ENCODE assay signal across 29 cellular contexts in the genomic region with DNA sequence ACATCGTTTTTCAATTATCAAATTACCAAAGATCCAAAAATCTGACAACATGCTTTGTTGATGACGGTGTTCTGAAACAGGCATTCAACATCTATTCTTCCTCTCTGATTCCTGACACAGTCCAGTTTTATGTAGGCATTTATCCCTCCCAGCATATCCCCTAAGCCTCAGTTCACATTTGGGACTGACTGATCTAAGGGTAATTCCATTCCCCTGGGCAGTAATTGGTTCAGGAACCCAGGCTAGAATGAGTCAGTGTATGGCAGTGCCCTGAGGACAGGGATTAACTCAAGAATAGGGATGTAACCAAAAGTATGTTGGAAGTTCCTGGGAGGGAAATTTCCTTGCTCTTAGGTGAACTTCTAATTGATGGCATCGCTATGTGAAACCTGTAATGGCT. TPM values are rescaled to one million over a fixed set of nuclear protein-coding genes. Genes with fewer than 3 reads are reported as not detected.
DNase-seq lines count a peak whose midpoint lies in the region; ATAC-seq, FAIRE-seq and TF ChIP-seq lines count a peak whose summit lies in the region.
"Had no signal": no experiment of that assay in that cellular context is flagged by ENCODE, and none has a peak within 500 bp of the region (broad histone marks: within the 10 kb centered on the region; RNA-seq: fewer than 3 reads in every experiment).

No MANE protein-coding gene starts in this region.

- ATAC-seq in activated CD8-positive, alpha-beta T cell treated with anti-CD3 and anti-CD28 coated beads for 36 hours = no peak
- ATAC-seq: GM23338; left colon; naive thymus-derived CD8-positive, alpha-beta T cell; Panc1 had no signal

- H3K36me3 ChIP-seq in astrocyte (ENCODE audit: insufficient read depth, low read length) = no peaks in the 10 kb centered on the region
- H3K36me3 ChIP-seq in mesendoderm (ENCODE audit: control insufficient read depth, insufficient read depth, low read length) = no peaks in the 10 kb centered on the region
- no peaks in the 10 kb centered on the region for H3K36me3 ChIP-seq in subcutaneous abdominal adipose tissue (ENCODE audit: control insufficient read depth in 5 of 5, insufficient read depth in 5 of 5, low read length in 5 of 5)
- H3K36me3 ChIP-seq: SJSA1, thyroid gland had no signal

- H4K5ac ChIP-seq in mesendoderm (ENCODE audit: low read length) = no peak overlapping the region

- H3K9me3 Mint-ChIP-seq in astrocyte (ENCODE audit: unreplicated experiment) = peaks cover 4% of the 10 kb centered on the region
- H3K9me3 Mint-ChIP-seq in T-helper 2 cell treated with Interferon-gamma antibody and Interleukin-4, amounts not matched to agents 5 μg/mL and 100 μg/mL, for 36 hours = peaks cover 11% of the 10 kb centered on the region
- H3K9me3 Mint-ChIP-seq in activated CD8-positive, alpha-beta T cell treated with anti-CD3 and anti-CD28 coated beads for 36 hours = peaks cover 3% of the 10 kb centered on the region
- H3K9me3 Mint-ChIP-seq: activated T-cell treated with anti-CD3 and anti-CD28 coated beads, Interleukin-2, amount 50 U/mL, for 24 hours; CD4-positive, alpha-beta T cell; central memory CD8-positive, alpha-beta T cell; GM23338; naive thymus-derived CD8-positive, alpha-beta T cell had no signal

- POLR2A ChIA-PET in activated CD8-positive, alpha-beta T cell treated with anti-CD3 and anti-CD28 coated beads for 36 hours (lab: Charles Lee) = interaction anchor here (1.2 to 4.2 kb wide), 3 partner anchors 8 to 10 kb away, joined by 3 to 16 read pairs (median 3); a partner anchor contains a TSS

- peaks cover 2% of the 10 kb centered on the region for H3K36me3 Mint-ChIP-seq in astrocyte (ENCODE audit: low read depth, unreplicated experiment)
- H3K36me3 Mint-ChIP-seq in T-helper 2 cell treated with Interferon-gamma antibody and Interleukin-4, amounts not matched to agents 5 μg/mL and 100 μg/mL, for 36 hours (ENCODE audit: low read depth) = peaks cover 6% of the 10 kb centered on the region
- H3K36me3 Mint-ChIP-seq in activated CD8-positive, alpha-beta T cell treated with anti-CD3 and anti-CD28 coated beads for 36 hours (ENCODE audit: low read depth) = no peaks in the 10 kb centered on the region
- H3K36me3 Mint-ChIP-seq: memory B cell; naive thymus-derived CD8-positive, alpha-beta T cell had no signal

- H3K9me3 ChIP-seq in astrocyte (ENCODE audit: insufficient read depth, low read depth, low read length) = no peaks in the 10 kb centered on the region
- no peaks in the 10 kb centered on the region for H3K9me3 ChIP-seq in subcutaneous abdominal adipose tissue (ENCODE audit: control insufficient read depth in 5 of 5, low read length in 5 of 5)
- H3K9me3 ChIP-seq: SJSA1, thyroid gland had no signal

- WGBS in mesendoderm (ENCODE audit: extremely low coverage, insufficient coverage, low lambda C conversion rate) = no CpG with 5 or more reads among the region's 3 CpGs

- TF ChIP-seq CTCF in astrocyte (IDR thresholded peaks at IDR 0.05; ENCODE audit: insufficient read depth, low read depth, low read length) = no peak
- no peak for TF ChIP-seq CTCF in activated CD8-positive, alpha-beta T cell treated with anti-CD3 and anti-CD28 coated beads for 36 hours (IDR thresholded peaks at IDR 0.05)

- H2AFZ ChIP-seq in astrocyte (ENCODE audit: low read depth, low read length) = no peak overlapping the region
- H2AFZ ChIP-seq: GM23338 had no signal

- H4K20me1 ChIP-seq in astrocyte (ENCODE audit: insufficient read depth, low read length) = no peaks in the 10 kb centered on the region

- H2AK5ac ChIP-seq in mesendoderm (ENCODE audit: low read length) = no peak overlapping the region

- H3K4me3 ChIP-seq in astrocyte (ENCODE audit: insufficient read depth, low read depth, low read length) (no peak overlapping the region), mesendoderm (ENCODE audit: low read length) (no peak overlapping the region), subcutaneous abdominal adipose tissue (ENCODE audit: low read depth in 1 of 5, low read length in 5 of 5) (no peak overlapping the region)
- H3K4me3 ChIP-seq: GM23338, SJSA1, thyroid gland had no signal

- no peak overlapping the region for H3K23ac ChIP-seq in mesendoderm (ENCODE audit: low read length)

- no peak overlapping the region for H3K4me3 Mint-ChIP-seq in astrocyte (ENCODE audit: unreplicated experiment)
- H3K4me3 Mint-ChIP-seq in T-helper 2 cell treated with Interferon-gamma antibody and Interleukin-4, amounts not matched to agents 5 μg/mL and 100 μg/mL, for 36 hours = no peak overlapping the region
- no peak overlapping the region for H3K4me3 Mint-ChIP-seq in activated CD8-positive, alpha-beta T cell treated with anti-CD3 and anti-CD28 coated beads for 36 hours
- H3K4me3 Mint-ChIP-seq: activated T-cell treated with anti-CD3 and anti-CD28 coated beads, Interleukin-2, amount 50 U/mL, for 24 hours; CD4-positive, alpha-beta T cell; central memory CD8-positive, alpha-beta T cell; GM23338; memory B cell; naive thymus-derived CD8-positive, alpha-beta T cell had no signal

- H3K27me3 ChIP-seq in astrocyte (ENCODE audit: insufficient read depth, low read length) (no peaks in the 10 kb centered on the region), mesendoderm (ENCODE audit: insufficient read depth, low read length, poor library complexity) (no peaks in the 10 kb centered on the region), subcutaneous abdominal adipose tissue (ENCODE audit: control insufficient read depth in 5 of 5, insufficient read depth in 4 of 5, low read length in 5 of 5) (no peaks in the 10 kb centered on the region)
- H3K27me3 ChIP-seq: SJSA1, thyroid gland had no signal

- DNase-seq in HCEC 1CT (peak; percentile 24), astrocyte (ENCODE audit: low read depth) (no peak), mesendoderm (peak; percentile 33), D341Med (ENCODE audit: low spot score) (no peak), GDM1 (lab: John Stamatoyannopoulos, UW) (no peak)
- no peak for DNase-seq in T-helper 2 cell treated with Interferon-gamma antibody and Interleukin-4, amounts not matched to agents 5 μg/mL and 100 μg/mL, for 36 hours (ENCODE audit: low spot score)
- DNase-seq in activated CD8-positive, alpha-beta T cell treated with anti-CD3 and anti-CD28 coated beads for 36 hours = no peak
- DNase-seq: activated CD4-positive, CD25-positive, alpha-beta regulatory T cell treated with anti-CD3 and anti-CD28 coated beads, Interleukin-2, amount 50 U/mL, for 72 hours; activated naive CD4-positive, alpha-beta T cell treated with Interleukin-2 at 50 U/mL for 16 hours; activated T-cell treated with anti-CD3 and anti-CD28 coated beads, Interleukin-2, amount 50 U/mL, for 24 hours; CD4-positive, alpha-beta T cell; left colon; naive thymus-derived CD8-positive, alpha-beta T cell; NCI-H1092; NCI-H187; NCI-H524 treated with DMSO at 0.1 percent for 48 hours; occipital lobe; retina; stimulated activated CD4-positive, alpha-beta T cell treated with anti-CD3 and anti-CD28 coated beads, Interleukin-4, amount 100 ng/mL, for 4 hours; stimulated activated naive CD4-positive, alpha-beta T cell; T-helper 1 cell; thyroid gland had no signal

- H3K27me3 Mint-ChIP-seq in astrocyte (ENCODE audit: low read depth, unreplicated experiment) = no peaks in the 10 kb centered on the region
- no peaks in the 10 kb centered on the region for H3K27me3 Mint-ChIP-seq in T-helper 2 cell treated with Interferon-gamma antibody and Interleukin-4, amounts not matched to agents 5 μg/mL and 100 μg/mL, for 36 hours (ENCODE audit: low read depth)
- peaks cover 1% of the 10 kb centered on the region for H3K27me3 Mint-ChIP-seq in activated CD8-positive, alpha-beta T cell treated with anti-CD3 and anti-CD28 coated beads for 36 hours
- H3K27me3 Mint-ChIP-seq: activated T-cell treated with anti-CD3 and anti-CD28 coated beads, Interleukin-2, amount 50 U/mL, for 24 hours; CD4-positive, alpha-beta T cell had no signal

- intact Hi-C loops in activated CD8-positive, alpha-beta T cell treated with anti-CD3 and anti-CD28 coated beads for 36 hours (cut with micrococcal nuclease) = no loop called here

- FAIRE-seq in astrocyte (lab: Jason Lieb, UNC) = no peak

- H2BK5ac ChIP-seq in mesendoderm (ENCODE audit: low read length) = no peak overlapping the region

- H2BK120ac ChIP-seq in mesendoderm (ENCODE audit: low read depth, low read length) = no peak overlapping the region

- H3K56ac ChIP-seq in mesendoderm (ENCODE audit: low read length) = no peak overlapping the region

- no peak overlapping the region for H4K8ac ChIP-seq in mesendoderm (ENCODE audit: low read depth, low read length)

- peaks cover 35% of the 10 kb centered on the region for H3K4me1 Mint-ChIP-seq in astrocyte (ENCODE audit: low read depth, unreplicated experiment)
- H3K4me1 Mint-ChIP-seq in T-helper 2 cell treated with Interferon-gamma antibody and Interleukin-4, amounts not matched to agents 5 μg/mL and 100 μg/mL, for 36 hours (ENCODE audit: low read depth) = peaks cover 68% of the 10 kb centered on the region
- H3K4me1 Mint-ChIP-seq in activated CD8-positive, alpha-beta T cell treated with anti-CD3 and anti-CD28 coated beads for 36 hours (ENCODE audit: low read depth) = peaks cover 50% of the 10 kb centered on the region

- H3K79me1 ChIP-seq in mesendoderm (ENCODE audit: low read length) = no peaks in the 10 kb centered on the region

- H3K9ac ChIP-seq in astrocyte (ENCODE audit: low read length) (no peak overlapping the region), mesendoderm (ENCODE audit: low read length) (no peak overlapping the region), subcutaneous abdominal adipose tissue (ENCODE audit: low read length in 5 of 5) (peak overlapping the region in 1 of 5 donors; percentile 57)

- no peaks in the 10 kb centered on the region for H3K79me2 ChIP-seq in astrocyte (ENCODE audit: insufficient read depth, low read length)
- no peaks in the 10 kb centered on the region for H3K79me2 ChIP-seq in mesendoderm (ENCODE audit: control insufficient read depth, insufficient read depth, low read length)

- CTCF ChIA-PET in activated CD8-positive, alpha-beta T cell treated with anti-CD3 and anti-CD28 coated beads for 36 hours (lab: Charles Lee) = interaction anchor here (1.4 to 5.4 kb wide), 2 partner anchors 9 to 10 kb away, joined by 7 to 37 read pairs; a partner anchor contains a TSS

- peak overlapping the region; percentile 63 for H3K27ac Mint-ChIP-seq in astrocyte (ENCODE audit: unreplicated experiment)
- no peak overlapping the region for H3K27ac Mint-ChIP-seq in T-helper 2 cell treated with Interferon-gamma antibody and Interleukin-4, amounts not matched to agents 5 μg/mL and 100 μg/mL, for 36 hours
- H3K27ac Mint-ChIP-seq in activated CD8-positive, alpha-beta T cell treated with anti-CD3 and anti-CD28 coated beads for 36 hours = no peak overlapping the region
- H3K27ac Mint-ChIP-seq: activated T-cell treated with anti-CD3 and anti-CD28 coated beads, Interleukin-2, amount 50 U/mL, for 24 hours; CD4-positive, alpha-beta T cell; GM23338; memory B cell had no signal

- H3K4me2 ChIP-seq in astrocyte (ENCODE audit: low read length) (peak overlapping the region; percentile 16), mesendoderm (ENCODE audit: low read length) (no peak overlapping the region)
- H3K4me2 ChIP-seq: GM23338 had no signal

- H3K4ac ChIP-seq in mesendoderm (ENCODE audit: low read depth, low read length) = no peak overlapping the region

- H3K4me1 ChIP-seq in astrocyte (ENCODE audit: insufficient read depth, low read length) = peaks cover 24% of the 10 kb centered on the region
- H3K4me1 ChIP-seq in mesendoderm (ENCODE audit: control insufficient read depth, low read depth, low read length) = no peaks in the 10 kb centered on the region
- H3K4me1 ChIP-seq in subcutaneous abdominal adipose tissue (ENCODE audit: control insufficient read depth in 5 of 5, insufficient read depth in 5 of 5, low read length in 5 of 5) = peaks cover 0 to 28% (median 15%) of the 10 kb centered on the region in 5 donors

- H3K18ac ChIP-seq in mesendoderm (ENCODE audit: low read length) = no peak overlapping the region

- no peak overlapping the region for H2BK15ac ChIP-seq in mesendoderm (replicated peaks; ENCODE audit: low read depth)

- peak overlapping the region; percentile 15 for H3K27ac ChIP-seq in astrocyte (ENCODE audit: low read depth, low read length)
- H3K27ac ChIP-seq in mesendoderm (ENCODE audit: low read depth, low read length) = no peak overlapping the region
- H3K27ac ChIP-seq in subcutaneous abdominal adipose tissue (ENCODE audit: low read depth, low read length) = peak overlapping the region; percentile 79
- H3K27ac ChIP-seq: epithelial cell of prostate, SJSA1 had no signal

RNA-seq across cellular contexts. Expression of a gene that starts 10.3 kb away (rescaled TPM):
- total RNA-seq in astrocyte = 91.3 and 115 TPM in 2 replicates
- 13.3 TPM for polyA plus RNA-seq in mesendoderm (2013, experiment 1 of 2)
- polyA plus RNA-seq in mesendoderm (2013, experiment 2 of 2) = 13.2 TPM
- 10 to 100 TPM; 32.7 to 42.6 TPM for total RNA-seq in activated CD8-positive, alpha-beta T cell treated with anti-CD3 and anti-CD28 coated beads for 36 hours

Comparison
In these comparisons a context has a peak if more than half of its experiments do, and no peak if none do; other contexts are left out.
1. DNase-seq: peak in HCEC 1CT (single experiment) and mesendoderm (single experiment); none in astrocyte (single experiment), T-helper 2 cell treated with Interferon-gamma antibody and Interleukin-4, amounts not matched to agents 5 μg/mL and 100 μg/mL, for 36 hours (single experiment), activated CD8-positive, alpha-beta T cell treated with anti-CD3 and anti-CD28 coated beads for 36 hours (single experiment), D341Med (single experiment) and GDM1 (single experiment).